ENCODE assay signal across 8 cellular contexts in the genomic region with DNA sequence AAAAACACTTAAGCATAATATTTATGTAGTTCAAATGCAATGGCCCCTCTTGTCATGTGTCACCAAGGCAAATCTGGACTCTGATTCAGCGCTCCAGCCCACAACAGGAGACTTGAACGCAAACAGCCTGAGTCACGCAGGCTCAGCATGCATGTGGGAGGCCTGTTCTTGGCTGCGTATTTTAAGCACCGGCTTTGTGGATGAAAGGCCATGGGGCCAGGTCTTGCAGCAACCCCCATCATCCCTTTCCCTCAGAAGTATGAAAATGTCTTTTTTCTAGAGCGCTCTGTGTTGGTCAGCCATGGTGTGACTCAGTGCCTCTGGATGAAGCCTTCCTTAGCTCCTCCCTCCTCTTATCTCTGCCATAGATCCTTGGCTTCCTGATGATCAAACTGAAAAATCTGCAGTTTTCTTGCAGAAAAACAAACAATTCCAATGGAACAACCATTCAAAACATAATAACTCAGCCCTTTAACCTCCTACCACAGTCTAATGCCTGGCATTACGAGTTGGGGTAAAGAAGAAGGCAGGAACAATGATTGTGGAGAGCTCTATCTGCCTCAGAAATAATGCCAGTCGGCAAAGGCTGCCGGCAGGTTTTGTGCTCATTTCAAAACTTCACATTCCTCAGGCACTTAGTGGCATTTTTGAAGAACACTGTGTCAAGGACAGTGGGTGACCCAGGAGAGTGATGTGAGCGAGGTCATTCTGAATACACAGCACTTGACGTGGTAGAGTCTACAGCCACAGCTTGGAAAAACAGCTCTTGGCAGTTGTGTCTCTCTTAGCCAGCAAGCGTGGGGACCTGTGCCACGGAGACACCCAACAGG.
A peak's percentile ranks its signal among the peaks of the same experiment; 100 is the strongest.
DNase-seq lines count a peak whose midpoint lies in the region; ATAC-seq, FAIRE-seq and TF ChIP-seq lines count a peak whose summit lies in the region.

No MANE protein-coding gene starts in this region.

- H3K4me1 ChIP-seq in NT2/D1 (ENCODE audit: insufficient read depth, insufficient read length) (peaks cover 20% of the 10 kb centered on the region), urinary bladder (ENCODE audit: insufficient read depth) (no peaks in the 10 kb centered on the region)

- H3K9ac ChIP-seq in NT2/D1 (ENCODE audit: insufficient read length, low read depth), result peak overlapping the region; percentile 32

- peaks cover 20 to 56% (median 48%) of the 10 kb centered on the region in 4 donors for H3K4me1 Mint-ChIP-seq in naive thymus-derived CD8-positive, alpha-beta T cell

- ATAC-seq in naive thymus-derived CD8-positive, alpha-beta T cell, result no peak
- no peak for ATAC-seq in HG02763 (IDR thresholded peaks at IDR 0.05; ENCODE audit: unreplicated experiment)

- no peak for TF ChIP-seq CTCF in bronchial epithelial cell (IDR thresholded peaks at IDR 0.05; ENCODE audit: insufficient read depth, low read length, severe bottlenecking)

- no peaks in the 10 kb centered on the region for H3K27me3 Mint-ChIP-seq in naive thymus-derived CD8-positive, alpha-beta T cell

- H3K27me3 ChIP-seq in NT2/D1 (ENCODE audit: insufficient read depth, insufficient read length) (no peaks in the 10 kb centered on the region), bronchial epithelial cell (ENCODE audit: control insufficient read depth, insufficient read depth, low read length) (no peaks in the 10 kb centered on the region)

- H3K27ac Mint-ChIP-seq in naive thymus-derived CD8-positive, alpha-beta T cell, result peak overlapping the region in 7 of 10 donors; percentile 21 to 80 (median 51)

- no peak overlapping the region for H3K4me3 ChIP-seq in NT2/D1 (ENCODE audit: insufficient read length, low read depth)
- H3K4me3 ChIP-seq in bronchial epithelial cell (ENCODE audit: low read depth, low read length), result no peak overlapping the region
- H3K4me3 ChIP-seq in urinary bladder (ENCODE audit: low read depth, low read length), result no peak overlapping the region

- H3K4me3 Mint-ChIP-seq in naive thymus-derived CD8-positive, alpha-beta T cell, result peak overlapping the region in 3 of 10 donors; percentile 0 to 20 (median 2)

- no peak for FAIRE-seq in bronchial epithelial cell (lab: Jason Lieb, UNC)

- H3K36me3 Mint-ChIP-seq in naive thymus-derived CD8-positive, alpha-beta T cell, result peaks cover 4 to 89% (median 40%) of the 10 kb centered on the region in 3 donors

- 67% methylated on average over 13 of the region's 13 CpGs for WGBS in urinary bladder

- H3K36me3 ChIP-seq in NT2/D1 (ENCODE audit: insufficient read depth, insufficient read length, low read length) (peaks cover 74% of the 10 kb centered on the region), bronchial epithelial cell (ENCODE audit: control insufficient read depth, insufficient read depth, low read length) (peaks cover 30% of the 10 kb centered on the region), urinary bladder (ENCODE audit: insufficient read depth) (no peaks in the 10 kb centered on the region)

- POLR2A ChIA-PET in naive thymus-derived CD8-positive, alpha-beta T cell (lab: Charles Lee), result no interaction called here

- peak; percentile 25 for DNase-seq in COLO829 (ENCODE audit: low spot score)
- no peak for DNase-seq in NT2/D1 (ENCODE audit: low read depth, low spot score)
- DNase-seq in bronchial epithelial cell (ENCODE audit: low read depth), result peak; percentile 97
- DNase-seq in naive thymus-derived CD8-positive, alpha-beta T cell, result no peak
- DNase-seq in OCI-M2 (lab: John Stamatoyannopoulos, UW; ENCODE audit: unreplicated experiment), result no peak
- no peak for DNase-seq in NCI-H2171 (lab: John Stamatoyannopoulos, UW)

- H3K9me3 ChIP-seq in NT2/D1 (ENCODE audit: insufficient read depth, low read length), result no peaks in the 10 kb centered on the region

- no peaks in the 10 kb centered on the region for H3K9me3 Mint-ChIP-seq in naive thymus-derived CD8-positive, alpha-beta T cell

- H3K27ac ChIP-seq in urinary bladder (ENCODE audit: low read depth), result peak overlapping the region; percentile 64

Comparison
In these comparisons a context has a peak if more than half of its experiments do, and no peak if none do; other contexts are left out.
1. DNase-seq: peak in COLO829 (single experiment) and bronchial epithelial cell (single experiment); none in NT2/D1 (single experiment), naive thymus-derived CD8-positive, alpha-beta T cell (0 of 10), OCI-M2 (single experiment) and NCI-H2171 (single experiment).